Comparison of ENCODE assay signal across 9 cellular contexts in genomic region chr18:44682871-44683221, GRCh38. TPM values are rescaled to one million over a fixed set of nuclear protein-coding genes. Genes with fewer than 3 reads are reported as not detected.
DNase-seq lines count a peak whose midpoint lies in the region; ATAC-seq, FAIRE-seq and TF ChIP-seq lines count a peak whose summit lies in the region.
"Had no signal": no experiment of that assay in that cellular context is flagged by ENCODE, and none has a peak within 500 bp of the region (broad histone marks: within the 10 kb centered on the region; RNA-seq: fewer than 3 reads in every experiment).

No MANE protein-coding gene starts in this region.

- intact Hi-C loops in colonic mucosa (cut with DNase I) (loop anchor here (10.0 kb wide), 2 partner anchors 142 to 702 kb away; no protein-coding TSS in a partner anchor), pancreas (cut with DNase I) (loop anchor here in 2 of 3 donors (10.0 kb wide), 3 partner anchors 52 to 202 kb away; no protein-coding TSS in a partner anchor)

- H3K4me1 ChIP-seq in colonic mucosa = no peaks in the 10 kb centered on the region
- peaks cover 4 to 37% (median 20%) of the 10 kb centered on the region in 3 donors for H3K4me1 ChIP-seq in pancreas

- WGBS in pancreas, 2 donors = 11 to 12% methylated on average over 4 of the region's 4 CpGs

- DNase-seq in DMS79 (lab: John Stamatoyannopoulos, UW) (peak; percentile 52), NCI-H2107 (lab: John Stamatoyannopoulos, UW) (peak; percentile 72), colonic mucosa (no peak), pancreas (peak in 4 of 6 donors; percentile 24 to 54 (median 41)), glomerular visceral epithelial cell (ENCODE audit: extremely low spot score) (no peak), NK-92 (lab: John Stamatoyannopoulos, UW; ENCODE audit: unreplicated experiment) (no peak)
- no peak for DNase-seq in activated naive CD4-positive, alpha-beta T cell (lab: John Stamatoyannopoulos, UW)
- no peak for DNase-seq in stimulated activated CD4-positive, alpha-beta T cell treated with anti-CD3 and anti-CD28 coated beads, Interleukin-4, amount 100 ng/mL, for 4 hours
- DNase-seq: activated CD4-positive, alpha-beta memory T cell treated with anti-CD3 and anti-CD28 coated beads, Interleukin-2, amount 10 ng/mL, durations not matched to agents 7 days and 5 days had no signal

- TF ChIP-seq CTCF in colonic mucosa (IDR thresholded peaks at IDR 0.05) (no peak), pancreas (IDR thresholded peaks at IDR 0.05) (no peak)

- no peak overlapping the region for H3K9ac ChIP-seq in colonic mucosa (ENCODE audit: low read depth in 2 of 2, low read length in 2 of 2)

- ATAC-seq in pancreas = peak; percentile 24 to 40 (median 31)

- no peak for FAIRE-seq in pancreas (lab: Jason Lieb, UNC)

- H3K9me3 ChIP-seq in colonic mucosa (no peaks in the 10 kb centered on the region), pancreas (no peaks in the 10 kb centered on the region)

- no peaks in the 10 kb centered on the region for H3K27me3 ChIP-seq in colonic mucosa
- no peaks in the 10 kb centered on the region for H3K27me3 ChIP-seq in pancreas

- H3K36me3 ChIP-seq in colonic mucosa = no peaks in the 10 kb centered on the region
- H3K36me3 ChIP-seq in pancreas = no peaks in the 10 kb centered on the region

- H3K27ac ChIP-seq in colonic mucosa (peak overlapping the region; percentile 67), pancreas (peak overlapping the region; percentile 43 to 100 (median 72))

- no peak overlapping the region for H3K4me3 ChIP-seq in colonic mucosa
- H3K4me3 ChIP-seq in pancreas = peak overlapping the region in 3 of 4 donors; percentile 18 to 80 (median 53)

RNA-seq across cellular contexts. Expression of gene SETBP1, which starts 2.2 kb away (rescaled TPM):
- total RNA-seq in colonic mucosa = 10 to 100 TPM in 1 of 2 donors, 1 to 10 TPM in 1; 9.6 to 11.8 TPM
- 10 to 100 TPM; 16.6 to 24.0 (median 20.7) TPM for total RNA-seq in pancreas
- 1 to 10 TPM; 3.9 to 6.7 TPM for polyA plus RNA-seq in pancreas

Comparison
In these comparisons a context has a peak if more than half of its experiments do, and no peak if none do; other contexts are left out.
1. DNase-seq: peak in DMS79 (single experiment), NCI-H2107 (single experiment) and pancreas (4 of 6); none in colonic mucosa (single experiment), activated naive CD4-positive, alpha-beta T cell (0 of 4), glomerular visceral epithelial cell (single experiment), NK-92 (single experiment) and stimulated activated CD4-positive, alpha-beta T cell treated with anti-CD3 and anti-CD28 coated beads, Interleukin-4, amount 100 ng/mL, for 4 hours (0 of 2).